29 cellular contexts compared by ENCODE assay signal in genomic region chr3:102017784-102018183, GRCh38.
A peak's percentile ranks its signal among the peaks of the same experiment; 100 is the strongest.
DNase-seq lines count a peak whose midpoint lies in the region; ATAC-seq, FAIRE-seq and TF ChIP-seq lines count a peak whose summit lies in the region.
"Had no signal": no experiment of that assay in that cellular context is flagged by ENCODE, and none has a peak within 500 bp of the region (broad histone marks: within the 10 kb centered on the region; RNA-seq: fewer than 3 reads in every experiment).

No MANE protein-coding gene starts in this region.

- no peaks in the 10 kb centered on the region for H3F3A ChIP-seq in SK-N-SH (replicated peaks; ENCODE audit: insufficient read depth)

- intact Hi-C loops in kidney (cut with DNase I), result no loop called here

- TF ChIP-seq CTCF in kidney (IDR thresholded peaks at IDR 0.05; ENCODE audit: borderline replicate concordance, extremely low read depth, insufficient read depth), result no peak
- TF ChIP-seq CTCF in SK-N-SH (IDR thresholded peaks at IDR 0.05), result no peak

- POLR2A ChIA-PET in SK-N-SH (lab: Yijun Ruan, JAX), result no interaction called here

- H3K4me2 ChIP-seq in SK-N-SH, result no peak overlapping the region
- H3K4me2 ChIP-seq: A549 had no signal

- H3K27me3 Mint-ChIP-seq in CD4-positive, CD25-positive, alpha-beta regulatory T cell, result no peaks in the 10 kb centered on the region
- H3K27me3 Mint-ChIP-seq: activated naive CD8-positive, alpha-beta T cell treated with anti-CD3 and anti-CD28 coated beads, Interleukin-2, amount 10 ng/mL, durations not matched to agents 7 days and 5 days had no signal

- TF ChIP-seq EP300 in SK-N-SH (IDR thresholded peaks at IDR 0.05; ENCODE audit: borderline replicate concordance in 1 of 2, low read depth in 1 of 2, low read length in 1 of 2), result no peak

- no peaks in the 10 kb centered on the region for H4K20me1 ChIP-seq in SK-N-SH (ENCODE audit: insufficient read depth)

- FAIRE-seq in kidney (lab: Jason Lieb, UNC), result no peak
- FAIRE-seq: A549, astrocyte, endothelial cell of umbilical vein, pancreas, urothelium cell line had no signal

- H3K9me2 ChIP-seq in SK-N-SH, result no peaks in the 10 kb centered on the region

- peaks cover 0 to 8% (median 0%) of the 10 kb centered on the region in 7 donors for H3K9me3 Mint-ChIP-seq in CD4-positive, CD25-positive, alpha-beta regulatory T cell

- WGBS in SK-N-SH (ENCODE audit: low lambda C conversion rate), result 66% methylated on average over 2 of the region's 2 CpGs

- H3K9ac ChIP-seq in kidney (ENCODE audit: low read length in 2 of 2) (no peak overlapping the region), SK-N-SH (no peak overlapping the region)

- H2AFZ ChIP-seq in SK-N-SH (ENCODE audit: low read depth), result no peak overlapping the region

- peak overlapping the region in 2 of 3 donors; percentile 57 to 60 for H3K27ac Mint-ChIP-seq in CD4-positive, CD25-positive, alpha-beta regulatory T cell
- H3K27ac Mint-ChIP-seq: activated CD8-positive, alpha-beta memory T cell treated with anti-CD3 and anti-CD28 coated beads, Interleukin-2, amount 10 ng/mL, durations not matched to agents 7 days and 5 days; activated naive CD8-positive, alpha-beta T cell treated with anti-CD3 and anti-CD28 coated beads, Interleukin-2, amount 10 ng/mL, durations not matched to agents 7 days and 5 days; activated T-helper 1 cell treated with anti-CD3 and anti-CD28 coated beads, Interleukin-12 subunit alpha, Interleukin-12 subunit beta, Interleukin-2, Interleukin-4 antibody, amounts not matched to agents 30 ng/mL and 10 ng/mL and 1 ng/mL, durations not matched to agents 14 hours and 24 hours and 36 hours had no signal

- peaks cover 10% of the 10 kb centered on the region for H3K4me1 ChIP-seq in CD4-positive, CD25-positive, alpha-beta regulatory T cell (ENCODE audit: control insufficient read depth, insufficient read depth, low read length, poor library complexity, severe bottlenecking)
- H3K4me1 ChIP-seq in kidney (ENCODE audit: control insufficient read depth in 1 of 2, insufficient read depth in 1 of 2, low read depth in 1 of 2, low read length in 2 of 2) (no peaks in the 10 kb centered on the region), SK-N-SH (ENCODE audit: control insufficient read depth in 1 of 2, insufficient read depth in 2 of 2, low read depth in 1 of 2, low read length in 1 of 2) (no peaks in the 10 kb centered on the region)
- H3K4me1 ChIP-seq: A549, BE2C, pancreas had no signal

- no peak overlapping the region for H3K27ac ChIP-seq in CD4-positive, CD25-positive, alpha-beta regulatory T cell (ENCODE audit: insufficient read depth, low read length, poor library complexity, severe bottlenecking)
- no peak overlapping the region for H3K27ac ChIP-seq in kidney (ENCODE audit: low read depth in 2 of 2, low read length in 2 of 2)
- no peak overlapping the region for H3K27ac ChIP-seq in SK-N-SH (ENCODE audit: low read depth in 2 of 2, low read length in 1 of 2)
- H3K27ac ChIP-seq: A549, pancreas, SK-N-MC had no signal

- DNase-seq in CD4-positive, CD25-positive, alpha-beta regulatory T cell, result no peak
- DNase-seq in kidney (no peak), AG08395 (ENCODE audit: low spot score) (no peak), HUDEP-2 (lab: John Stamatoyannopoulos, UW; ENCODE audit: unreplicated experiment in 76 of 76) (no peak), SK-N-SH (no peak)
- DNase-seq: activated CD4-positive, alpha-beta T cell treated with anti-CD3 and anti-CD28 coated beads, Interleukin-2, amount 50 U/mL, for 1 hour; activated CD8-positive, alpha-beta memory T cell treated with anti-CD3 and anti-CD28 coated beads, Interleukin-2, amount 10 ng/mL, durations not matched to agents 7 days and 5 days; activated naive CD8-positive, alpha-beta T cell treated with anti-CD3 and anti-CD28 coated beads, Interleukin-2, amount 10 ng/mL, durations not matched to agents 7 days and 5 days; BE2C; central memory CD4-positive, alpha-beta T cell; DMS53; GDM1; H7; kidney glomerular epithelial cell; NCI-H187; NCI-H526; pancreas; RPMI8226; T-helper 2 cell had no signal

- no peaks in the 10 kb centered on the region for H3K27me3 ChIP-seq in CD4-positive, CD25-positive, alpha-beta regulatory T cell (ENCODE audit: control insufficient read depth, insufficient read depth, low read length)
- H3K27me3 ChIP-seq in SK-N-SH (ENCODE audit: insufficient read depth), result no peaks in the 10 kb centered on the region
- H3K27me3 ChIP-seq: BE2C, pancreas had no signal

- no peaks in the 10 kb centered on the region for H3K79me2 ChIP-seq in SK-N-SH (ENCODE audit: insufficient read depth)

- CTCF ChIA-PET in SK-N-SH (lab: Yijun Ruan, JAX), result interaction anchor here (1.3 kb wide), 1 partner anchor 18 kb away, joined by 4 read pairs; no protein-coding TSS in a partner anchor

- H3K4me3 Mint-ChIP-seq in CD4-positive, CD25-positive, alpha-beta regulatory T cell, result no peak overlapping the region
- H3K4me3 Mint-ChIP-seq: activated CD8-positive, alpha-beta memory T cell treated with anti-CD3 and anti-CD28 coated beads, Interleukin-2, amount 10 ng/mL, durations not matched to agents 7 days and 5 days; activated naive CD8-positive, alpha-beta T cell treated with anti-CD3 and anti-CD28 coated beads, Interleukin-2, amount 10 ng/mL, durations not matched to agents 7 days and 5 days; activated T-helper 1 cell treated with anti-CD3 and anti-CD28 coated beads, Interleukin-12 subunit alpha, Interleukin-12 subunit beta, Interleukin-2, Interleukin-4 antibody, amounts not matched to agents 30 ng/mL and 10 ng/mL and 1 ng/mL, durations not matched to agents 14 hours and 24 hours and 36 hours had no signal

- no peaks in the 10 kb centered on the region for H3K36me3 ChIP-seq in CD4-positive, CD25-positive, alpha-beta regulatory T cell (ENCODE audit: control insufficient read depth, insufficient read depth, low read length)
- no peaks in the 10 kb centered on the region for H3K36me3 ChIP-seq in kidney (ENCODE audit: control insufficient read depth in 1 of 2, insufficient read depth in 2 of 2, low read length in 2 of 2)
- H3K36me3 ChIP-seq in SK-N-SH (replicated peaks in 1 of 2; ENCODE audit: control insufficient read depth in 1 of 2, insufficient read depth in 2 of 2, low read length in 1 of 2), result no peaks in the 10 kb centered on the region
- H3K36me3 ChIP-seq: BE2C, pancreas had no signal

- H3K4me1 Mint-ChIP-seq in CD4-positive, CD25-positive, alpha-beta regulatory T cell, result peaks cover 6 to 30% (median 13%) of the 10 kb centered on the region in 4 donors
- H3K4me1 Mint-ChIP-seq: activated CD8-positive, alpha-beta memory T cell treated with anti-CD3 and anti-CD28 coated beads, Interleukin-2, amount 10 ng/mL, durations not matched to agents 7 days and 5 days had no signal

- ATAC-seq in CD4-positive, CD25-positive, alpha-beta regulatory T cell (ENCODE audit: low read depth in 2 of 2), result no peak
- peak; percentile 65 for ATAC-seq in GM18867 (IDR thresholded peaks at IDR 0.05; ENCODE audit: unreplicated experiment)
- peak; percentile 61 for ATAC-seq in HG02678 (IDR thresholded peaks at IDR 0.05; ENCODE audit: unreplicated experiment)
- ATAC-seq in HG03571 (IDR thresholded peaks at IDR 0.05; ENCODE audit: unreplicated experiment), result peak; percentile 77
- ATAC-seq: A549; activated CD8-positive, alpha-beta memory T cell treated with anti-CD3 and anti-CD28 coated beads, Interleukin-2, amount 10 ng/mL, durations not matched to agents 7 days and 5 days; pancreas had no signal

- H3K36me3 Mint-ChIP-seq in CD4-positive, CD25-positive, alpha-beta regulatory T cell, result no peaks in the 10 kb centered on the region
- H3K36me3 Mint-ChIP-seq: activated CD8-positive, alpha-beta memory T cell treated with anti-CD3 and anti-CD28 coated beads, Interleukin-2, amount 10 ng/mL, durations not matched to agents 7 days and 5 days had no signal

- no peaks in the 10 kb centered on the region for H3K9me3 ChIP-seq in CD4-positive, CD25-positive, alpha-beta regulatory T cell (ENCODE audit: control insufficient read depth in 2 of 2, low read length in 2 of 2)
- H3K9me3 ChIP-seq in kidney (ENCODE audit: control insufficient read depth in 1 of 2, low read length in 2 of 2), result peaks cover 0 to 3% of the 10 kb centered on the region in 2 donors
- H3K9me3 ChIP-seq in SK-N-SH, result 0 out of 2 replicates have a peak, but pooled peaks cover 11% of the 10 kb centered on the region
- H3K9me3 ChIP-seq: A549, BE2C, pancreas had no signal

- H3K4me3 ChIP-seq in CD4-positive, CD25-positive, alpha-beta regulatory T cell (ENCODE audit: low read depth, low read length), result no peak overlapping the region
- H3K4me3 ChIP-seq in kidney (ENCODE audit: low read length in 2 of 2) (no peak overlapping the region), SK-N-SH (ENCODE audit: low read depth in 2 of 2, low read length in 1 of 2) (no peak overlapping the region)
- H3K4me3 ChIP-seq: A549, lung, pancreas, SK-N-MC had no signal

- no peak for TF ChIP-seq RAD21 in SK-N-SH (IDR thresholded peaks at IDR 0.05; ENCODE audit: low read length)

TF ChIP-seq in SK-N-SH, 30 proteins besides CTCF, POLR2A, EP300 and RAD21 (continues in another document):
- no peak for TF ChIP-seq EZH2phosphoT487 (IDR thresholded peaks at IDR 0.05; ENCODE audit: borderline replicate concordance, low read depth)
- no peak for TF ChIP-seq NRF1 (IDR thresholded peaks at IDR 0.05; ENCODE audit: low read depth, low read length)
- TF ChIP-seq SIN3A (IDR thresholded peaks at IDR 0.05; ENCODE audit: borderline replicate concordance, low read depth, low read length), result no peak
- TF ChIP-seq MEF2A (IDR thresholded peaks at IDR 0.05; ENCODE audit: borderline replicate concordance, low read depth), result no peak
- TF ChIP-seq TAF1 (IDR thresholded peaks at IDR 0.05; ENCODE audit: borderline replicate concordance, low read depth, low read length), result no peak
- no peak for TF ChIP-seq FOXM1 (IDR thresholded peaks at IDR 0.05; ENCODE audit: low read depth)
- TF ChIP-seq MXI1 (IDR thresholded peaks at IDR 0.05; ENCODE audit: low read depth, low read length), result no peak
- TF ChIP-seq USF1 (IDR thresholded peaks at IDR 0.05; ENCODE audit: borderline replicate concordance, low read depth), result no peak
- no peak for TF ChIP-seq TCF12 (IDR thresholded peaks at IDR 0.05)
- no peak for TF ChIP-seq FOXJ3 (CRISPR knock-in tag; IDR thresholded peaks at IDR 0.05)

Comparison
In these comparisons a context has a peak if more than half of its experiments do, and no peak if none do; other contexts are left out.
1. ATAC-seq: peak in GM18867 (single experiment), HG02678 (single experiment) and HG03571 (single experiment); none in CD4-positive, CD25-positive, alpha-beta regulatory T cell (0 of 2).